In the genomic region with DNA sequence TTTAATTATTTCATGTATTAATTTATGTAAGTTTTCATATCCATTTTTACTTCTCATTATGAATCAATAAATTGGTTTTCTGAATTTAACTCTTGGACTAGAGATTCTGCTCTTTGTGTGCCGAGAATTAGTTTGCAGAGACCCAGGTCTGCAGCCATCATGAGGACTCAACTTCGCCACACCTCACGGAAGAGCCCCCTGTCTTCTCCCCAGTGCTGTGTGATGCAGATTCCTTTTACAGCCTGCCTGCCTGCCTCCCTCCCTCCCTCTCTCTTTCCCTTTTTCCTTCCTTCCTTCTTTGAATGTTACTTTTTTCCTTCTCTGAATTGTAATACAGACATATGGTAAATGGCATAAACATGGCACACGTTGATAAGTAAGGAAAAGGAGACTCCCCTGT, we compare ENCODE assay signal across 23 cellular contexts.
DNase-seq lines count a peak whose midpoint lies in the region; ATAC-seq and TF ChIP-seq lines count a peak whose summit lies in the region.
"Had no signal": no experiment of that assay in that cellular context is flagged by ENCODE, and none has a peak within 500 bp of the region (broad histone marks: within the 10 kb centered on the region; RNA-seq: fewer than 3 reads in every experiment).

No MANE protein-coding gene starts in this region.

- H3K4me1 ChIP-seq in iPS-20b (ENCODE audit: insufficient read depth, low read length), result peaks cover 12% of the 10 kb centered on the region; the same call in 1 of the 2 replicates
- no peaks in the 10 kb centered on the region for H3K4me1 ChIP-seq in CD4-positive, alpha-beta memory T cell (ENCODE audit: insufficient read depth, low read length)
- H3K4me1 ChIP-seq: A549 had no signal

- H3K4me1 Mint-ChIP-seq in activated CD4-positive, alpha-beta T cell treated with anti-CD3 and anti-CD28 coated beads, Interleukin-2, amount 10 ng/mL, durations not matched to agents 24 days and 14 days, result no peaks in the 10 kb centered on the region
- peaks cover 20% of the 10 kb centered on the region for H3K4me1 Mint-ChIP-seq in WTC11
- no peaks in the 10 kb centered on the region for H3K4me1 Mint-ChIP-seq in CD4-positive, alpha-beta memory T cell
- H3K4me1 Mint-ChIP-seq: B cell; CD8-positive, alpha-beta memory T cell had no signal

- no peaks in the 10 kb centered on the region for H3K36me3 ChIP-seq in iPS-20b (ENCODE audit: insufficient read depth, low read depth, low read length)
- H3K36me3 ChIP-seq in CD4-positive, alpha-beta memory T cell (ENCODE audit: insufficient read depth, low read length), result no peaks in the 10 kb centered on the region
- H3K36me3 ChIP-seq: BLaER1 treated with 17β-estradiol and CSF1 and Interleukin-3, amounts not matched to agents 10 nM and 100 nM had no signal

- POLR2A ChIA-PET in WTC11 (lab: Charles Lee), result interaction anchor here (0.7 kb wide), 2 partner anchors 36 to 134 kb away, joined by 3 to 4 read pairs; no protein-coding TSS in a partner anchor
- POLR2A ChIA-PET in CD4-positive, alpha-beta memory T cell (lab: Charles Lee; ENCODE audit: partially characterized antibody), result no interaction called here

- peak; percentile 73 for ATAC-seq in WTC11
- ATAC-seq in HG02571 (IDR thresholded peaks at IDR 0.05; ENCODE audit: unreplicated experiment), result no peak
- ATAC-seq: A549, GM12878 had no signal

- peak; percentile 17 for DNase-seq in activated CD4-positive, alpha-beta T cell treated with anti-CD3 and anti-CD28 coated beads, Interleukin-2, amount 10 ng/mL, durations not matched to agents 24 days and 14 days
- no peak for DNase-seq in activated CD4-positive, alpha-beta T cell treated with anti-CD3 and anti-CD28 coated beads for 1 hour
- no peak for DNase-seq in WTC11 (ENCODE audit: low spot score)
- DNase-seq in CD4-positive, alpha-beta memory T cell, result no peak
- DNase-seq: AML-193; CD4-positive, alpha-beta T cell; CD8-positive, alpha-beta memory T cell; COR-L47; DMS 273 treated with DMSO at 0.1 percent for 48 hours; DMS153; DMS53; DMS79; DND-41; EL; GDM1 had no signal

- no peak overlapping the region; the same call in 1 of the 2 replicates for H3K4me3 ChIP-seq in iPS-20b (ENCODE audit: low read length)
- no peak overlapping the region for H3K4me3 ChIP-seq in CD4-positive, alpha-beta memory T cell (ENCODE audit: low read length in 2 of 2)
- H3K4me3 ChIP-seq: A549; BLaER1 treated with 17β-estradiol and CSF1 and Interleukin-3, amounts not matched to agents 10 nM and 100 nM; GM12878 had no signal

- no peaks in the 10 kb centered on the region for H3K36me3 Mint-ChIP-seq in activated CD4-positive, alpha-beta T cell treated with anti-CD3 and anti-CD28 coated beads, Interleukin-2, amount 10 ng/mL, durations not matched to agents 24 days and 14 days (ENCODE audit: low read depth)
- peaks cover 3% of the 10 kb centered on the region; the same call in 1 of the 2 replicates for H3K36me3 Mint-ChIP-seq in WTC11
- no peaks in the 10 kb centered on the region for H3K36me3 Mint-ChIP-seq in CD4-positive, alpha-beta memory T cell
- H3K36me3 Mint-ChIP-seq: CD8-positive, alpha-beta memory T cell had no signal

- H3K4me3 Mint-ChIP-seq in activated CD4-positive, alpha-beta T cell treated with anti-CD3 and anti-CD28 coated beads, Interleukin-2, amount 10 ng/mL, durations not matched to agents 24 days and 14 days, result no peak overlapping the region
- H3K4me3 Mint-ChIP-seq in WTC11, result no peak overlapping the region
- H3K4me3 Mint-ChIP-seq in CD4-positive, alpha-beta memory T cell, result no peak overlapping the region
- H3K4me3 Mint-ChIP-seq: B cell; CD4-positive, alpha-beta T cell; CD8-positive, alpha-beta memory T cell had no signal

- CTCF ChIA-PET in WTC11 (lab: Charles Lee), result no interaction called here
- CTCF ChIA-PET in CD4-positive, alpha-beta memory T cell (lab: Charles Lee; ENCODE audit: partially characterized antibody), result no interaction called here

- peak overlapping the region; percentile 53; the same call in 1 of the 2 replicates for H3K9ac ChIP-seq in iPS-20b (ENCODE audit: low read depth, low read length)
- H3K9ac ChIP-seq: BLaER1 treated with 17β-estradiol and CSF1 and Interleukin-3, amounts not matched to agents 10 nM and 100 nM had no signal

- intact Hi-C loops in activated CD4-positive, alpha-beta T cell treated with anti-CD3 and anti-CD28 coated beads, Interleukin-2, amount 10 ng/mL, durations not matched to agents 24 days and 14 days (cut with micrococcal nuclease), result no loop called here
- intact Hi-C loops in CD4-positive, alpha-beta memory T cell (cut with micrococcal nuclease), result no loop called here

- H3K9me3 ChIP-seq in iPS-20b (ENCODE audit: insufficient read depth, low read depth, low read length), result no peaks in the 10 kb centered on the region
- no peaks in the 10 kb centered on the region for H3K9me3 ChIP-seq in CD4-positive, alpha-beta memory T cell (ENCODE audit: control insufficient read depth in 1 of 2, low read length in 2 of 2)
- H3K9me3 ChIP-seq: A549; BLaER1 treated with 17β-estradiol and CSF1 and Interleukin-3, amounts not matched to agents 10 nM and 100 nM had no signal

- no peak for TF ChIP-seq CTCF in WTC11 (IDR thresholded peaks at IDR 0.05)

- H3K27ac Mint-ChIP-seq in activated CD4-positive, alpha-beta T cell treated with anti-CD3 and anti-CD28 coated beads, Interleukin-2, amount 10 ng/mL, durations not matched to agents 24 days and 14 days, result no peak overlapping the region
- H3K27ac Mint-ChIP-seq in WTC11, result no peak overlapping the region
- no peak overlapping the region for H3K27ac Mint-ChIP-seq in CD4-positive, alpha-beta memory T cell
- H3K27ac Mint-ChIP-seq: B cell; CD4-positive, alpha-beta T cell had no signal

- H3K27ac ChIP-seq in iPS-20b (ENCODE audit: low read length), result no peak overlapping the region
- H3K27ac ChIP-seq in CD4-positive, alpha-beta memory T cell (ENCODE audit: low read depth, low read length), result no peak overlapping the region
- H3K27ac ChIP-seq: 22Rv1; A549; BLaER1 treated with 17β-estradiol and CSF1 and Interleukin-3, amounts not matched to agents 10 nM and 100 nM; C4-2B had no signal

- H3K9me3 Mint-ChIP-seq in activated CD4-positive, alpha-beta T cell treated with anti-CD3 and anti-CD28 coated beads, Interleukin-2, amount 10 ng/mL, durations not matched to agents 24 days and 14 days, result no peaks in the 10 kb centered on the region
- peaks cover 6% of the 10 kb centered on the region for H3K9me3 Mint-ChIP-seq in WTC11
- no peaks in the 10 kb centered on the region for H3K9me3 Mint-ChIP-seq in CD4-positive, alpha-beta memory T cell
- H3K9me3 Mint-ChIP-seq: CD4-positive, alpha-beta T cell had no signal

- H3K27me3 ChIP-seq in iPS-20b (ENCODE audit: insufficient read depth, low read length), result no peaks in the 10 kb centered on the region
- no peaks in the 10 kb centered on the region for H3K27me3 ChIP-seq in CD4-positive, alpha-beta memory T cell (ENCODE audit: insufficient read depth, low read length)
- H3K27me3 ChIP-seq: BLaER1 treated with 17β-estradiol and CSF1 and Interleukin-3, amounts not matched to agents 10 nM and 100 nM had no signal

- H3K27me3 Mint-ChIP-seq in activated CD4-positive, alpha-beta T cell treated with anti-CD3 and anti-CD28 coated beads, Interleukin-2, amount 10 ng/mL, durations not matched to agents 24 days and 14 days, result no peaks in the 10 kb centered on the region
- peaks cover 3% of the 10 kb centered on the region; the same call in 1 of the 2 replicates for H3K27me3 Mint-ChIP-seq in WTC11 (ENCODE audit: low read depth)
- peaks cover 12 to 13% of the 10 kb centered on the region in 2 donors for H3K27me3 Mint-ChIP-seq in CD4-positive, alpha-beta memory T cell

TF ChIP-seq in WTC11, 78 proteins besides CTCF, POLR2A, EP300 and RAD21 (continues in another document):
- TF ChIP-seq, protein P1, sequence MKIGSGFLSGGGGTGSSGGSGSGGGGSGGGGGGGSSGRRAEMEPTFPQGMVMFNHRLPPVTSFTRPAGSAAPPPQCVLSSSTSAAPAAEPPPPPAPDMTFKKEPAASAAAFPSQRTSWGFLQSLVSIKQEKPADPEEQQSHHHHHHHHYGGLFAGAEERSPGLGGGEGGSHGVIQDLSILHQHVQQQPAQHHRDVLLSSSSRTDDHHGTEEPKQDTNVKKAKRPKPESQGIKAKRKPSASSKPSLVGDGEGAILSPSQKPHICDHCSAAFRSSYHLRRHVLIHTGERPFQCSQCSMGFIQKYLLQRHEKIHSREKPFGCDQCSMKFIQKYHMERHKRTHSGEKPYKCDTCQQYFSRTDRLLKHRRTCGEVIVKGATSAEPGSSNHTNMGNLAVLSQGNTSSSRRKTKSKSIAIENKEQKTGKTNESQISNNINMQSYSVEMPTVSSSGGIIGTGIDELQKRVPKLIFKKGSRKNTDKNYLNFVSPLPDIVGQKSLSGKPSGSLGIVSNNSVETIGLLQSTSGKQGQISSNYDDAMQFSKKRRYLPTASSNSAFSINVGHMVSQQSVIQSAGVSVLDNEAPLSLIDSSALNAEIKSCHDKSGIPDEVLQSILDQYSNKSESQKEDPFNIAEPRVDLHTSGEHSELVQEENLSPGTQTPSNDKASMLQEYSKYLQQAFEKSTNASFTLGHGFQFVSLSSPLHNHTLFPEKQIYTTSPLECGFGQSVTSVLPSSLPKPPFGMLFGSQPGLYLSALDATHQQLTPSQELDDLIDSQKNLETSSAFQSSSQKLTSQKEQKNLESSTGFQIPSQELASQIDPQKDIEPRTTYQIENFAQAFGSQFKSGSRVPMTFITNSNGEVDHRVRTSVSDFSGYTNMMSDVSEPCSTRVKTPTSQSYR (CRISPR knock-in tag; IDR thresholded peaks at IDR 0.05), result no peak
- TF ChIP-seq, protein P2, sequence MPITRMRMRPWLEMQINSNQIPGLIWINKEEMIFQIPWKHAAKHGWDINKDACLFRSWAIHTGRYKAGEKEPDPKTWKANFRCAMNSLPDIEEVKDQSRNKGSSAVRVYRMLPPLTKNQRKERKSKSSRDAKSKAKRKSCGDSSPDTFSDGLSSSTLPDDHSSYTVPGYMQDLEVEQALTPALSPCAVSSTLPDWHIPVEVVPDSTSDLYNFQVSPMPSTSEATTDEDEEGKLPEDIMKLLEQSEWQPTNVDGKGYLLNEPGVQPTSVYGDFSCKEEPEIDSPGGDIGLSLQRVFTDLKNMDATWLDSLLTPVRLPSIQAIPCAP (CRISPR knock-in tag; IDR thresholded peaks at IDR 0.05), result no peak
- no peak for TF ChIP-seq GRHL2 (CRISPR knock-in tag; IDR thresholded peaks at IDR 0.05; ENCODE audit: insufficient replicate concordance, severe bottlenecking)
- no peak for TF ChIP-seq NFATC4 (CRISPR knock-in tag; IDR thresholded peaks at IDR 0.05)
- TF ChIP-seq ETV6 (CRISPR knock-in tag; IDR thresholded peaks at IDR 0.05), result no peak
- TF ChIP-seq IRF2 (CRISPR knock-in tag; IDR thresholded peaks at IDR 0.05; ENCODE audit: borderline replicate concordance, low read depth), result no peak
- TF ChIP-seq ESRRA (CRISPR knock-in tag; IDR thresholded peaks at IDR 0.05; ENCODE audit: borderline replicate concordance), result no peak
- TF ChIP-seq ATF1 (CRISPR knock-in tag; IDR thresholded peaks at IDR 0.05), result no peak
- TF ChIP-seq ZNF396 (CRISPR knock-in tag; IDR thresholded peaks at IDR 0.05; ENCODE audit: borderline replicate concordance), result no peak
- no peak for TF ChIP-seq MXD4 (CRISPR knock-in tag; IDR thresholded peaks at IDR 0.05; ENCODE audit: borderline replicate concordance)
